32 cellular contexts compared by ENCODE assay signal in the genomic region with DNA sequence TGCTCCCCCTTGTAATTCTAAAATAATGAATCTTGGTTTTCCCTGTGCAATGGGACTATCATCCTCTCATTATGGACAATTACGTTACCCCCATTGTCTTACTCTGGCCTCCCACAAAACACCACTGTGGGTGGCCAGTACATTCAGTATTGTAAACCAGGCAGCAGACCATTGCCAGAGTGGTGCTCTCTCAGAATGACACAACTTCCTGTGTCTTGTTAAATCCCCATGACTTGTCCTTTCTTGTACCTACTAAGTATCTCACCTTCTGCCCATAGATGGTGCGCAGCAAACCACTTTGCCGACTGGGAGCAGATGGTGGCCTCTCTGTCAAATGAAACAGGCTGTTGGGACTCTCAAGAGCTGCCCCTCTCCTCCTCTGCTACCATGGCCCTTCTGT.
"Had no signal": no experiment of that assay in that cellular context is flagged by ENCODE, and none has a peak within 500 bp of the region (broad histone marks: within the 10 kb centered on the region; RNA-seq: fewer than 3 reads in every experiment).

No MANE protein-coding gene starts in this region.

- FAIRE-seq: bronchial epithelial cell, TTC549 had no signal

- H3K4me3 ChIP-seq: MG63, Peyer's patch, SJSA1 had no signal

- H3K4me1 ChIP-seq: Peyer's patch, SJSA1 had no signal

- DNase-seq: activated CD4-positive, alpha-beta memory T cell treated with anti-CD3 and anti-CD28 coated beads, Interleukin-2, amount 10 ng/mL, durations not matched to agents 7 days and 5 days; activated CD4-positive, alpha-beta T cell treated with anti-CD3 and anti-CD28 coated beads for 4 hours; activated CD4-positive, alpha-beta T cell treated with anti-CD3 and anti-CD28 coated beads, Interleukin-2, amount 50 U/mL, for 1 hour; activated CD4-positive, CD25-positive, alpha-beta regulatory T cell treated with anti-CD3 and anti-CD28 coated beads, Interleukin-2, amount 50 U/mL, for 72 hours; activated CD8-positive, alpha-beta memory T cell treated with anti-CD3 and anti-CD28 coated beads for 24 hours; activated CD8-positive, alpha-beta memory T cell treated with anti-CD3 and anti-CD28 coated beads, Interleukin-2, amount 10 ng/mL, durations not matched to agents 7 days and 5 days; activated CD8-positive, alpha-beta memory T cell treated with anti-CD3 and anti-CD28 coated beads, Interleukin-2, amount 50 U/mL, for 48 hours; activated effector memory CD4-positive, alpha-beta T cell treated with Interleukin-2 at 50 U/mL for 16 hours; activated naive CD4-positive, alpha-beta T cell treated with anti-CD3 and anti-CD28 coated beads, Interleukin-2, amount 10 ng/mL, durations not matched to agents 7 days and 5 days; activated naive CD8-positive, alpha-beta T cell treated with anti-CD3 and anti-CD28 coated beads, Interleukin-2, amount 50 U/mL, for 24 hours; activated T-cell treated with anti-CD3 and anti-CD28 coated beads, Interleukin-2, amount 50 U/mL, for 48 hours; anterior cingulate cortex; caudate nucleus; cerebellar nuclear complex; MG63; NCI-H1048; NCI-H1105 treated with DMSO at 0.1 percent for 48 hours; NCI-H1436; NCI-H1694; NCI-H1930; NCI-H2081 treated with DMSO at 0.1 percent for 48 hours; NCI-H226; NCI-H446 treated with DMSO at 0.1 percent for 48 hours; PC-3; Peyer's patch; RPMI8226; SHP77 treated with DMSO at 0.1 percent for 48 hours; SK-N-SH had no signal

- H3K27ac ChIP-seq: Peyer's patch, SJSA1 had no signal

- ATAC-seq: activated CD8-positive, alpha-beta memory T cell treated with anti-CD3 and anti-CD28 coated beads, Interleukin-2, amount 10 ng/mL, durations not matched to agents 7 days and 5 days; activated naive CD8-positive, alpha-beta T cell treated with anti-CD3 and anti-CD28 coated beads, Interleukin-2, amount 50 U/mL, for 24 hours; PC-3; WTC11 had no signal

- H3K9me3 ChIP-seq: MG63, Peyer's patch, SJSA1, SK-N-SH had no signal

- H3K36me3 ChIP-seq: MG63, Peyer's patch, SJSA1 had no signal

- H3K27me3 ChIP-seq: Peyer's patch, SJSA1 had no signal
